In genomic region chrX:78116365-78116764, GRCh38 we compare ENCODE assay signal across 1 cellular context.
TF ChIP-seq lines count a peak whose summit lies in the region.

No MANE protein-coding gene starts in this region.

TF ChIP-seq in endothelial cell of umbilical vein, 7 proteins besides CTCF, POLR2A, EP300 and RAD21:
- TF ChIP-seq MAX (IDR thresholded peaks at IDR 0.05; ENCODE audit: insufficient read depth, insufficient read length) (no peak), EZH2 (IDR thresholded peaks at IDR 0.05; ENCODE audit: borderline replicate concordance, low read depth, low read length, severe bottlenecking) (no peak), GATA2 (IDR thresholded peaks at IDR 0.05; ENCODE audit: insufficient read depth, insufficient read length, low read depth, low read length) (no peak)
